Comparison of ENCODE assay signal across 8 cellular contexts in genomic region chr4:155759372-155760252, GRCh38.
DNase-seq lines count a peak whose midpoint lies in the region; ATAC-seq and TF ChIP-seq lines count a peak whose summit lies in the region.

No MANE protein-coding gene starts in this region.

- peaks cover 2% of the 10 kb centered on the region for H3K9me3 Mint-ChIP-seq in stimulated activated effector memory CD8-positive, alpha-beta T cell treated with anti-CD3 and anti-CD28 coated beads, Interleukin-12 subunit alpha, Interleukin-12 subunit beta, amount 100 ng/mL, for 72 hours

- no peaks in the 10 kb centered on the region for H3K9me3 ChIP-seq in HAP-1

- H3K36me3 ChIP-seq in HAP-1 (replicated peaks), result no peaks in the 10 kb centered on the region

- no peaks in the 10 kb centered on the region for H3K36me3 Mint-ChIP-seq in stimulated activated effector memory CD8-positive, alpha-beta T cell treated with anti-CD3 and anti-CD28 coated beads, Interleukin-12 subunit alpha, Interleukin-12 subunit beta, amount 100 ng/mL, for 72 hours

- H3K27me3 ChIP-seq in HAP-1 (ENCODE audit: low read depth), result no peaks in the 10 kb centered on the region

- H3K4me1 ChIP-seq in HAP-1, result no peaks in the 10 kb centered on the region

- H3K4me3 ChIP-seq in HAP-1 (peak overlapping the region; percentile 55), cardiac fibroblast (replicated peaks in 1 of 2; ENCODE audit: low read depth in 2 of 2, low read length in 2 of 2) (peak overlapping the region; percentile 61 to 62)

- DNase-seq in GM13977 (ENCODE audit: low spot score), result peak; percentile 54
- DNase-seq in HAP-1 (ENCODE audit: low spot score in 2 of 2), result peak; percentile 24 to 77
- DNase-seq in NCI-H510A (lab: John Stamatoyannopoulos, UW), result peak; percentile 3
- DNase-seq in cardiac fibroblast (ENCODE audit: low read depth in 2 of 2), result peak; percentile 16 to 51
- peak; percentile 34 for DNase-seq in kidney tubule cell (ENCODE audit: low spot score)
- no peak for DNase-seq in stimulated activated effector memory CD8-positive, alpha-beta T cell treated with anti-CD3 and anti-CD28 coated beads, Interleukin-12 subunit alpha, Interleukin-12 subunit beta, amount 100 ng/mL, for 72 hours (ENCODE audit: low spot score in 2 of 2)
- DNase-seq in middle frontal gyrus (ENCODE audit: extremely low spot score, low spot score), result no peak
- no peak for DNase-seq in NCI-H1436 (lab: John Stamatoyannopoulos, UW)

- no peaks in the 10 kb centered on the region for H3K4me1 Mint-ChIP-seq in stimulated activated effector memory CD8-positive, alpha-beta T cell treated with anti-CD3 and anti-CD28 coated beads, Interleukin-12 subunit alpha, Interleukin-12 subunit beta, amount 100 ng/mL, for 72 hours

- no peak for TF ChIP-seq CTCF in GM13977 (IDR thresholded peaks at IDR 0.05; ENCODE audit: extremely low read depth, insufficient read depth, missing control alignments)
- no peak for TF ChIP-seq CTCF in cardiac fibroblast (IDR thresholded peaks at IDR 0.05; ENCODE audit: low read depth, low read length)

- no peak overlapping the region for H3K27ac Mint-ChIP-seq in stimulated activated effector memory CD8-positive, alpha-beta T cell treated with anti-CD3 and anti-CD28 coated beads, Interleukin-12 subunit alpha, Interleukin-12 subunit beta, amount 100 ng/mL, for 72 hours

- no peak overlapping the region for H3K4me3 Mint-ChIP-seq in stimulated activated effector memory CD8-positive, alpha-beta T cell treated with anti-CD3 and anti-CD28 coated beads, Interleukin-12 subunit alpha, Interleukin-12 subunit beta, amount 100 ng/mL, for 72 hours

- in situ Hi-C loops in GM13977 (cut with MboI; ENCODE audit: low pct_unique_long_range_greater_than_20kb, low sequenced_read_pairs, unreplicated experiment), result no loop called here
- in situ Hi-C loops in HAP-1 (cut with MboI; ENCODE audit: low sequenced_read_pairs), result no loop called here

- ATAC-seq in stimulated activated effector memory CD8-positive, alpha-beta T cell treated with anti-CD3 and anti-CD28 coated beads, Interleukin-12 subunit alpha, Interleukin-12 subunit beta, amount 100 ng/mL, for 72 hours, result peak; percentile 42

Comparison
In these comparisons a context has a peak if more than half of its experiments do, and no peak if none do; other contexts are left out.
1. DNase-seq: peak in GM13977 (single experiment), HAP-1 (2 of 2), NCI-H510A (single experiment), cardiac fibroblast (2 of 2) and kidney tubule cell (single experiment); none in stimulated activated effector memory CD8-positive, alpha-beta T cell treated with anti-CD3 and anti-CD28 coated beads, Interleukin-12 subunit alpha, Interleukin-12 subunit beta, amount 100 ng/mL, for 72 hours (0 of 2), middle frontal gyrus (single experiment) and NCI-H1436 (single experiment).